In genomic region chr1:153040950-153041631, GRCh38 we compare ENCODE assay signal across 1 cellular context.
A peak's percentile ranks its signal among the peaks of the same experiment; 100 is the strongest.
TF ChIP-seq lines count a peak whose summit lies in the region.

Gene SPRR2D (minus strand): TSS chr1:153041120. CDS start chr1:153040346, 774 bp downstream.

TF ChIP-seq in K562, 482 proteins besides CTCF, POLR2A, EP300 and RAD21 (continued from another document and continues in another):
- TF ChIP-seq ARID4B (CRISPR knock-in tag; IDR thresholded peaks at IDR 0.05) (no peak), ZNF79 (CRISPR knock-in tag; IDR thresholded peaks at IDR 0.05; ENCODE audit: low read depth) (no peak), TCF15 (CRISPR knock-in tag; IDR thresholded peaks at IDR 0.05) (no peak), PTBP1 (IDR thresholded peaks at IDR 0.05; ENCODE audit: low read depth, low read length) (no peak), CTCFL (IDR thresholded peaks at IDR 0.05; ENCODE audit: borderline replicate concordance, insufficient read depth, low read depth, low read length, poor library complexity, severe bottlenecking) (no peak), CREBBP (IDR thresholded peaks at IDR 0.05; ENCODE audit: low read depth, low read length) (no peak), EP400 (IDR thresholded peaks at IDR 0.05) (peak; percentile 20; the same call in 1 of the 2 replicates), GATA2 (CRISPR knock-in tag; IDR thresholded peaks at IDR 0.05) (no peak), TEAD4 (IDR thresholded peaks at IDR 0.05; ENCODE audit: low read length) (no peak; the same call in 1 of the 2 replicates), TEAD4 (CRISPR knock-in tag; IDR thresholded peaks at IDR 0.05; ENCODE audit: borderline replicate concordance) (no peak), ZNF561 (CRISPR knock-in tag; conservative IDR thresholded peaks at IDR 0.05) (no peak), HDAC8 (tag; IDR thresholded peaks at IDR 0.05) (no peak), KLF13 (tag; IDR thresholded peaks at IDR 0.05; ENCODE audit: borderline replicate concordance, low read depth) (no peak), TRIM24 (IDR thresholded peaks at IDR 0.05) (peak in 1 of 2 experiments; percentile 45; a peak in 1 of 4 replicates), ZNF239 (CRISPR knock-in tag; IDR thresholded peaks at IDR 0.05) (no peak), ZNF134 (CRISPR knock-in tag; conservative IDR thresholded peaks at IDR 0.05) (no peak), BHLHE40 (IDR thresholded peaks at IDR 0.05; ENCODE audit: low read length) (no peak), FOXJ3 (CRISPR knock-in tag; IDR thresholded peaks at IDR 0.05) (no peak), ZBTB40 (IDR thresholded peaks at IDR 0.05) (peak; percentile 34; the same call in 1 of the 2 replicates), ZBTB40 (CRISPR knock-in tag; IDR thresholded peaks at IDR 0.05) (no peak), HDAC2 (IDR thresholded peaks at IDR 0.05) (no peak), ZNF408 (CRISPR knock-in tag; IDR thresholded peaks at IDR 0.05; ENCODE audit: low read depth) (no peak), RFX7 (CRISPR knock-in tag; IDR thresholded peaks at IDR 0.05) (no peak), ZMIZ1 (IDR thresholded peaks at IDR 0.05; ENCODE audit: low read depth in 2 of 2, low read length in 2 of 2) (no peak)
